Comparison of ENCODE assay signal across 1 cellular context in the genomic region with DNA sequence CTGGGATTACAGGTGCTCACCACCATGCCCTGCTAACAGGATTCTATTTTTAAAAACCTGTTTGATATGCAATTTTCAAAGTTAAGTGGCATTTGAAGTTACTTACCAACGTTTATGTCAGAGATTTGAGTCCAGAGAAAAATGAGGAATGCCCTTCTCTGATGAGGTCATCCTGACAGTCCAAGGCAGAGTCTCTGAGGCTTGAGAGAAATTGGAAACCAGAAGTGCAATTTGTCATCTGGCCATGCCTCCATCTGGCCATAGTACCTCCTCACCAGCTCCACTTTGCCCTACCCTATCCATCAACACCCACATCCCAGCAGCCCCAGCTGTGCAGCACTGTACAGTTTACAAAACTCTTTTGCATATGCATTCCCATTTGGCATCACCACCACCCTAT.
A peak's percentile ranks its signal among the peaks of the same experiment; 100 is the strongest.
TF ChIP-seq lines count a peak whose summit lies in the region.

No MANE protein-coding gene starts in this region.

TF ChIP-seq in HepG2, 621 proteins besides CTCF, POLR2A, EP300 and RAD21:
- TF ChIP-seq ATF7 (IDR thresholded peaks at IDR 0.05), result peak; percentile 57
- no peak for TF ChIP-seq ATF7 (CRISPR knock-in tag; IDR thresholded peaks at IDR 0.05)
- TF ChIP-seq, protein P1, sequence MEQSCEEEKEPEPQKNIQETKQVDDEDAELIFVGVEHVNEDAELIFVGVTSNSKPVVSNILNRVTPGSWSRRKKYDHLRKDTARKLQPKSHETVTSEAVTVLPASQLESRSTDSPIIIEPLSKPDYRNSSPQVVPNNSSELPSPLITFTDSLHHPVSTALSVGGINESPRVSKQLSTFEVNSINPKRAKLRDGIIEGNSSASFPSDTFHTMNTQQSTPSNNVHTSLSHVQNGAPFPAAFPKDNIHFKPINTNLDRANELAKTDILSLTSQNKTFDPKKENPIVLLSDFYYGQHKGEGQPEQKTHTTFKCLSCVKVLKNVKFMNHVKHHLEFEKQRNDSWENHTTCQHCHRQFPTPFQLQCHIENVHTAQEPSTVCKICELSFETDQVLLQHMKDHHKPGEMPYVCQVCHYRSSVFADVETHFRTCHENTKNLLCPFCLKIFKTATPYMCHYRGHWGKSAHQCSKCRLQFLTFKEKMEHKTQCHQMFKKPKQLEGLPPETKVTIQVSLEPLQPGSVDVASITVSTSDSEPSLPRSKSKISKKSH (CRISPR knock-in tag; IDR thresholded peaks at IDR 0.05; ENCODE audit: borderline replicate concordance), result no peak
